ENCODE assay signal across 11 cellular contexts in the genomic region with DNA sequence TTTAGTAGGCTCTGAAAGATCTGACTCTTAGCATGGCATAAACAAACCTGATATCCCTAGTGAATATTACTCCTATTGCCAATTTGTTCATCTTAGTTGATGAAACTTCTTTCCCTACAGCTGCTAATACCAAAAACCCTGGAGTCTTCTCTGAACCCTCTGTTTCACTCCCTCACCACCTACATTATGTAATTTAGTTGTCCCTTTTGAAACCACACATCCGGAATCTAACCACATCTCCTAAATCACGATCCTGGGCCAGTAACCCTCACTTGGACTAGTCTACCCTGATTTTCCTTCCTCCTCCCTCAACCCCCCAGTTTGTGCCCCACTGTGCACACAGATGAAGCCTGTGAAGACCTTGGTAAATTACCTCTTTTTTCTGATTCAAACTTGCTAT. TPM values are rescaled to one million over a fixed set of nuclear protein-coding genes. Genes with fewer than 3 reads are reported as not detected.
DNase-seq lines count a peak whose midpoint lies in the region; ATAC-seq, FAIRE-seq and TF ChIP-seq lines count a peak whose summit lies in the region.
"Had no signal": no experiment of that assay in that cellular context is flagged by ENCODE, and none has a peak within 500 bp of the region (broad histone marks: within the 10 kb centered on the region; RNA-seq: fewer than 3 reads in every experiment).

No MANE protein-coding gene starts in this region.

- no peak for TF ChIP-seq CTCF in heart right ventricle (IDR thresholded peaks at IDR 0.05)
- no peak for TF ChIP-seq CTCF in liver (IDR thresholded peaks at IDR 0.05; ENCODE audit: low read depth, low read length, missing input control)
- no peak for TF ChIP-seq CTCF in upper lobe of right lung (IDR thresholded peaks at IDR 0.05)
- no peak for TF ChIP-seq CTCF in omental fat pad (IDR thresholded peaks at IDR 0.05)

- peak overlapping the region; percentile 95 for H3K4me3 Mint-ChIP-seq in activated naive CD8-positive, alpha-beta T cell treated with anti-CD3 and anti-CD28 coated beads, Interleukin-2, amount 10 ng/mL, durations not matched to agents 7 days and 5 days

- 53 to 66% methylated on average over 2 of the region's 2 CpGs for WGBS in heart right ventricle, 2 donors
- WGBS in liver, result 70% methylated on average over 2 of the region's 2 CpGs

- peaks cover 28% of the 10 kb centered on the region for H3K9me3 Mint-ChIP-seq in activated naive CD8-positive, alpha-beta T cell treated with anti-CD3 and anti-CD28 coated beads, Interleukin-2, amount 10 ng/mL, durations not matched to agents 7 days and 5 days

- H3K36me3 ChIP-seq in heart right ventricle (peaks cover 3 to 34% (median 31%) of the 10 kb centered on the region in 9 donors), liver (ENCODE audit: control insufficient read depth in 4 of 4, insufficient read depth in 3 of 4, low read depth in 1 of 4, low read length in 3 of 4) (peaks cover 9 to 27% (median 15%) of the 10 kb centered on the region in 4 donors), upper lobe of right lung (peaks cover 13% of the 10 kb centered on the region)

- in situ Hi-C loops in ACHN (cut with HindIII; ENCODE audit: low pct_ligation_motif_present, low pct_unique_long_range_greater_than_20kb, low sequenced_read_pairs), result no loop called here

- H3K9me3 ChIP-seq in heart right ventricle, result peaks cover 0 to 79% (median 24%) of the 10 kb centered on the region in 11 donors
- peaks cover 32 to 68% (median 61%) of the 10 kb centered on the region in 4 donors for H3K9me3 ChIP-seq in liver (ENCODE audit: control insufficient read depth in 4 of 4, low read length in 3 of 4)
- H3K9me3 ChIP-seq in upper lobe of right lung, result peaks cover 13% of the 10 kb centered on the region

- H3K4me3 ChIP-seq in heart right ventricle, result peak overlapping the region; percentile 79 to 98 (median 94)
- peak overlapping the region in 2 of 3 donors; percentile 41 for H3K4me3 ChIP-seq in liver (ENCODE audit: low read depth in 1 of 3, low read length in 3 of 3)
- H3K4me3 ChIP-seq in upper lobe of right lung, result peak overlapping the region; percentile 79

- peak overlapping the region; percentile 9 for H3K27ac Mint-ChIP-seq in activated naive CD8-positive, alpha-beta T cell treated with anti-CD3 and anti-CD28 coated beads, Interleukin-2, amount 10 ng/mL, durations not matched to agents 7 days and 5 days

- no peak overlapping the region for H3K9ac ChIP-seq in liver (ENCODE audit: low read depth in 1 of 2, low read length in 2 of 2)

- H3K4me1 Mint-ChIP-seq in activated naive CD8-positive, alpha-beta T cell treated with anti-CD3 and anti-CD28 coated beads, Interleukin-2, amount 10 ng/mL, durations not matched to agents 7 days and 5 days, result peaks cover 15% of the 10 kb centered on the region

- no peak for TF ChIP-seq RAD21 in liver (IDR thresholded peaks at IDR 0.05)

- no peak for TF ChIP-seq POLR2A in GM12891 (IDR thresholded peaks at IDR 0.05; ENCODE audit: low read depth, low read length)

- no peak for ATAC-seq in heart right ventricle
- no peak for ATAC-seq in Right ventricle myocardium inferior
- no peak for ATAC-seq in activated naive CD8-positive, alpha-beta T cell treated with anti-CD3 and anti-CD28 coated beads, Interleukin-2, amount 10 ng/mL, durations not matched to agents 7 days and 5 days (ENCODE audit: low read depth)
- ATAC-seq in upper lobe of right lung, result no peak
- no peak for ATAC-seq in omental fat pad (ENCODE audit: low FRiP score)

- DNase-seq in heart right ventricle (no peak), Right ventricle myocardium inferior (ENCODE audit: missing footprints) (no peak), upper lobe of right lung (no peak), omental fat pad (ENCODE audit: low spot score) (no peak), GM12891 (ENCODE audit: insufficient read length, low spot score) (no peak), ACHN (no peak)
- no peak for DNase-seq in activated naive CD8-positive, alpha-beta T cell treated with anti-CD3 and anti-CD28 coated beads, Interleukin-2, amount 10 ng/mL, durations not matched to agents 7 days and 5 days
- DNase-seq: substantia nigra had no signal

- peak overlapping the region in 3 of 10 donors; percentile 88 to 94 (median 90) for H3K27ac ChIP-seq in heart right ventricle
- H3K27ac ChIP-seq in liver (ENCODE audit: low read depth in 1 of 2, low read length in 2 of 2), result no peak overlapping the region
- H3K27ac ChIP-seq in upper lobe of right lung, result no peak overlapping the region

- peaks cover 49% of the 10 kb centered on the region for H3K36me3 Mint-ChIP-seq in activated naive CD8-positive, alpha-beta T cell treated with anti-CD3 and anti-CD28 coated beads, Interleukin-2, amount 10 ng/mL, durations not matched to agents 7 days and 5 days

- H3K4me1 ChIP-seq in heart right ventricle, result peaks cover 7 to 30% (median 19%) of the 10 kb centered on the region in 9 donors
- peaks cover 0 to 7% (median 3%) of the 10 kb centered on the region in 4 donors for H3K4me1 ChIP-seq in liver (ENCODE audit: control insufficient read depth in 4 of 4, insufficient read depth in 4 of 4, low read length in 3 of 4)
- H3K4me1 ChIP-seq in upper lobe of right lung, result peaks cover 9% of the 10 kb centered on the region

- POLR2A ChIA-PET in activated naive CD8-positive, alpha-beta T cell treated with anti-CD3 and anti-CD28 coated beads, Interleukin-2, amount 10 ng/mL, durations not matched to agents 7 days and 5 days (lab: Charles Lee), result interaction anchor here (0.8 kb wide), 1 partner anchor 11 kb away, joined by 3 read pairs; a partner anchor contains a TSS

- intact Hi-C loops in heart right ventricle (cut with DNase I), result loop anchor here in 2 of 10 donors (5.0 to 10.0 kb wide), 2 partner anchors 56 to 208 kb away; a partner anchor contains a TSS
- intact Hi-C loops in Right ventricle myocardium inferior (cut with DNase I), result loop anchor here (5.0 kb wide), 1 partner anchor 56 kb away; a partner anchor contains a TSS
- intact Hi-C loops in upper lobe of right lung (cut with DNase I), result no loop called here

- no peaks in the 10 kb centered on the region for H3K27me3 Mint-ChIP-seq in activated naive CD8-positive, alpha-beta T cell treated with anti-CD3 and anti-CD28 coated beads, Interleukin-2, amount 10 ng/mL, durations not matched to agents 7 days and 5 days

- FAIRE-seq in GM12891 (lab: Jason Lieb, UNC), result no peak

- H3K27me3 ChIP-seq in heart right ventricle (no peaks in the 10 kb centered on the region), liver (ENCODE audit: control insufficient read depth in 4 of 4, insufficient read depth in 4 of 4, low read length in 3 of 4) (no peaks in the 10 kb centered on the region), upper lobe of right lung (no peaks in the 10 kb centered on the region)

TF ChIP-seq in liver, 16 proteins besides CTCF, POLR2A, EP300 and RAD21:
- TF ChIP-seq HNF4A (conservative IDR thresholded peaks at IDR 0.05) (no peak), TAF1 (conservative IDR thresholded peaks at IDR 0.05) (no peak)

TF ChIP-seq in GM12891, 5 proteins besides CTCF, POLR2A, EP300 and RAD21 (continues in another document):
- TF ChIP-seq TAF1 (IDR thresholded peaks at IDR 0.05; ENCODE audit: low read depth, low read length) (no peak), SPI1 (IDR thresholded peaks at IDR 0.05; ENCODE audit: low read depth, low read length) (no peak)

RNA-seq across cellular contexts. Expression of a gene that starts 1.2 kb away (rescaled TPM):
- total RNA-seq in heart right ventricle (10 to 100 TPM in 6 of 10 donors, 1 to 10 TPM in 4; 7.5 to 14.9 (median 11.4) TPM), Right ventricle myocardium inferior (9.3 TPM), liver (1 to 10 TPM; 1.6 to 4.4 TPM), upper lobe of right lung (5.8 TPM), omental fat pad (1 to 10 TPM; 3.1 to 7.9 (median 4.3) TPM)
- polyA plus RNA-seq in heart right ventricle (1 to 10 TPM; 4.9 to 6.3 TPM), liver (under 1 TPM; 0.53 to 0.67 TPM)
- 10 to 100 TPM; 16.0 to 18.8 TPM for total RNA-seq in activated naive CD8-positive, alpha-beta T cell treated with anti-CD3 and anti-CD28 coated beads, Interleukin-2, amount 10 ng/mL, durations not matched to agents 7 days and 5 days
- 8.5 TPM for polyA plus RNA-seq in GM12891 (2012; ENCODE audit: low read depth, missing spikeins)

RNA-seq across cellular contexts. Expression of a gene that starts 11.1 kb away (rescaled TPM):
- total RNA-seq in heart right ventricle (10 to 100 TPM in 9 of 10 donors, 1 to 10 TPM in 1; 8.7 to 16.5 (median 12.0) TPM), Right ventricle myocardium inferior (11.0 TPM), liver (1 to 10 TPM; 2.6 to 3.1 TPM), upper lobe of right lung (5.0 TPM), omental fat pad (1 to 10 TPM; 4.1 to 7.9 (median 5.5) TPM)
- polyA plus RNA-seq in heart right ventricle (10 to 100 TPM in 1 of 2 donors, 1 to 10 TPM in 1; 3.2 to 10.2 TPM), liver (1 to 10 TPM in 1 of 2 donors, under 1 TPM in 1; 0.51 to 1.4 TPM)
- total RNA-seq in activated naive CD8-positive, alpha-beta T cell treated with anti-CD3 and anti-CD28 coated beads, Interleukin-2, amount 10 ng/mL, durations not matched to agents 7 days and 5 days, result 10 to 100 TPM; 14.8 to 16.8 TPM
- 0.32 TPM for polyA plus RNA-seq in GM12891 (2012; ENCODE audit: low read depth, missing spikeins)

RNA-seq across cellular contexts. Expression of a gene that starts 28.0 kb away (rescaled TPM):
- 1 to 10 TPM; 1.7 to 4.3 (median 2.2) TPM for total RNA-seq in heart right ventricle
- 10 to 100 TPM in 1 of 2 donors, under 1 TPM in 1; 0.54 to 20.7 TPM for polyA plus RNA-seq in heart right ventricle
- total RNA-seq in Right ventricle myocardium inferior, result 2.2 TPM
- under 1 TPM; 0.79 to 0.91 TPM for total RNA-seq in activated naive CD8-positive, alpha-beta T cell treated with anti-CD3 and anti-CD28 coated beads, Interleukin-2, amount 10 ng/mL, durations not matched to agents 7 days and 5 days
- under 1 TPM in 1 of 2 donors, not detected in 1; 0.23 TPM for total RNA-seq in liver
- under 1 TPM; 0.14 to 0.58 TPM for polyA plus RNA-seq in liver
- 0.90 TPM for total RNA-seq in upper lobe of right lung
- total RNA-seq in omental fat pad, result 1 to 10 TPM in 1 of 4 donors, under 1 TPM in 2, not detected in 1; 0.46 to 1.5 (median 0.96) TPM
- 0.31 TPM for polyA plus RNA-seq in GM12891 (2012; ENCODE audit: low read depth, missing spikeins)
- total RNA-seq: H4, lung microvascular endothelial cell had no signal

RNA-seq across cellular contexts. Expression of a gene that starts 29.9 kb away (rescaled TPM):
- total RNA-seq in heart right ventricle (10 to 100 TPM in 5 of 10 donors, 1 to 10 TPM in 5; 6.5 to 14.0 (median 9.9) TPM), Right ventricle myocardium inferior (9.5 TPM), liver (10 to 100 TPM; 12.9 to 16.3 TPM), upper lobe of right lung (17.7 TPM), omental fat pad (10 to 100 TPM; 10.8 to 13.2 (median 11.0) TPM)
- polyA plus RNA-seq in heart right ventricle (1 to 10 TPM; 1.8 to 5.8 TPM), liver (1 to 10 TPM; 1.2 to 1.7 TPM)
- 10 to 100 TPM; 35.8 to 36.5 TPM for total RNA-seq in activated naive CD8-positive, alpha-beta T cell treated with anti-CD3 and anti-CD28 coated beads, Interleukin-2, amount 10 ng/mL, durations not matched to agents 7 days and 5 days
- polyA plus RNA-seq in GM12891 (2012; ENCODE audit: low read depth, missing spikeins), result 3.5 TPM

RNA-seq across cellular contexts. Expression of a gene that starts 56.3 kb away (rescaled TPM):
- total RNA-seq in heart right ventricle, result 10 to 100 TPM in 8 of 10 donors, 1 to 10 TPM in 2; 9.4 to 19.1 (median 13.4) TPM
- 10 to 100 TPM in 1 of 2 donors, 1 to 10 TPM in 1; 4.5 to 13.5 TPM for polyA plus RNA-seq in heart right ventricle
- total RNA-seq in Right ventricle myocardium inferior, result 11.8 TPM
- total RNA-seq in activated naive CD8-positive, alpha-beta T cell treated with anti-CD3 and anti-CD28 coated beads, Interleukin-2, amount 10 ng/mL, durations not matched to agents 7 days and 5 days, result 10 to 100 TPM; 21.3 to 22.2 TPM
- 10 to 100 TPM in 1 of 2 donors, 1 to 10 TPM in 1; 8.7 to 12.8 TPM for total RNA-seq in liver
- polyA plus RNA-seq in liver, result 1 to 10 TPM; 3.2 to 4.5 TPM
- total RNA-seq in upper lobe of right lung, result 15.4 TPM
- total RNA-seq in omental fat pad, result 10 to 100 TPM in 1 of 4 donors, 1 to 10 TPM in 3; 7.9 to 37.4 (median 8.5) TPM
- polyA plus RNA-seq in GM12891 (2012; ENCODE audit: low read depth, missing spikeins), result 5.6 TPM

Comparison
In these comparisons a context has a peak if more than half of its experiments do, and no peak if none do; other contexts are left out.
1. H3K4me3 ChIP-seq: peak in every context shown above with its lines; median percentile 94 in heart right ventricle; 79 in upper lobe of right lung; 41 in liver.